9 cellular contexts compared by ENCODE assay signal in the genomic region with DNA sequence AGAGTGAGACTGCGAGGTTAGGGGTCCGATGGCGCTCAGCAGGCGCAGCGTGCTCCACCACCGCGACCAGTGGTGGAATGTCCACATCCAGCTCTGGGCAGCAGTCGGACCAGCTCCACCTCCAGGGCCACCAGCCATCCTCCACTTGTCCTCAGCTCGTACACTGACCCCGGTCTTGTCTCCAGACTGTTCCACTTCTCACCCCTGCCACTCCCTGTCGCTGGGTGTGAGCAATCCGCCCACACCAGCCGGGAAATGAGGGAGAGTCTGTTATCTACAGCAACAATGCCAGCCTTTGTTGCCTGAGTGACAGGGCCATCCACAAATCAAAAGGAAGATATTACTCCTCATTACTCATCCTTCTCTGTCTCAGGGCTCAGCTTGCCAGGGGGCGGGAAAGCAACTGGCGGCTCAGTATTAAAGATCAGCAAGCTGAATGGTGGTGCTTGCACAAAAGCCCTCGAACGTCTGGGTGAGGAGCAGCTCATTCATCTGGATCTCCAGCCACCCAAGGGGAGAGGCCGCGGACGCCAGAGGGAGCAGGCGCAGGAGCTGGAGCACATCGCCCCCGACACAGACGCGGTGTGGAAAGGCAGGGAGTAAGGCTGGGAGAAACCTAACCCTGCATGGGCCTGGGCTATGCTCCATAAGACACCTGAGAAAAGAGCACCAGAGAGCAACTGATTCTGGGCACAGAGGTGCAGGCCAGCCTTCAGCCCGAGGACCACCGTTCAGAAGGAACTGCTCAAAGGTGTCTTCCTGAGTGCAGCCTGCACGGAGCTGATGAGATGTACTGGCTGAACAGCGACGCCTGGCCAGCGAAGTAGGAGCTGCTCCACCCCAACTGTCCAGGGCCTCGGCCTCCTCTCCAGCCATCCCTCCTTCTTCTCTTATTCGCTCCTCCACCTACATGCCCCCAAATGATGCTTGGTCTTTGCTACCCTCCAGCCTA. TPM values are rescaled to one million over a fixed set of nuclear protein-coding genes. Genes with fewer than 3 reads are reported as not detected.
A peak's percentile ranks its signal among the peaks of the same experiment; 100 is the strongest.
DNase-seq lines count a peak whose midpoint lies in the region; ATAC-seq and TF ChIP-seq lines count a peak whose summit lies in the region.
"Had no signal": no experiment of that assay in that cellular context is flagged by ENCODE, and none has a peak within 500 bp of the region (broad histone marks: within the 10 kb centered on the region; RNA-seq: fewer than 3 reads in every experiment).

No MANE protein-coding gene starts in this region.

- no peak for DNase-seq in activated T-cell treated with anti-CD3 and anti-CD28 coated beads, Interleukin-2, amount 50 U/mL, for 4 hours
- DNase-seq in activated T-cell treated with anti-CD3 and anti-CD28 coated beads for 4 hours = no peak
- DNase-seq in activated CD8-positive, alpha-beta T cell treated with anti-CD3 and anti-CD28 coated beads, Interleukin-2, amount 10 ng/mL, durations not matched to agents 7 days and 5 days = no peak
- DNase-seq in right atrium auricular region (ENCODE audit: low spot score) = peak; percentile 86
- DNase-seq in substantia nigra (lab: John Stamatoyannopoulos, UW) = peak in 47 of 49 donors; percentile 14 to 92 (median 69)
- no peak for DNase-seq in tibial artery

- POLR2A ChIA-PET in activated CD8-positive, alpha-beta T cell treated with anti-CD3 and anti-CD28 coated beads, Interleukin-2, amount 10 ng/mL, durations not matched to agents 7 days and 5 days (lab: Charles Lee) = no interaction called here

- peak overlapping the region; percentile 51 to 67 for H3K27ac ChIP-seq in right atrium auricular region
- H3K27ac ChIP-seq in substantia nigra (ENCODE audit: low read depth, low read length, poor library complexity, severe bottlenecking) = no peak overlapping the region
- H3K27ac ChIP-seq in tibial artery = no peak overlapping the region

- ATAC-seq in activated T-cell treated with anti-CD3 and anti-CD28 coated beads, Interleukin-2, amount 50 U/mL, for 4 hours = peak; percentile 57 to 70
- no peak for ATAC-seq in activated CD8-positive, alpha-beta T cell treated with anti-CD3 and anti-CD28 coated beads, Interleukin-2, amount 10 ng/mL, durations not matched to agents 7 days and 5 days
- ATAC-seq in HG03175 (IDR thresholded peaks at IDR 0.05; ENCODE audit: unreplicated experiment) (no peak), GM18873 (IDR thresholded peaks at IDR 0.05; ENCODE audit: low FRiP score, unreplicated experiment) (no peak)

- intact Hi-C loops in tibial artery (cut with DNase I; ENCODE audit: low total_unique reads) = no loop called here

- H3K27me3 ChIP-seq in right atrium auricular region (no peaks in the 10 kb centered on the region), tibial artery (no peaks in the 10 kb centered on the region)

- H3K27me3 Mint-ChIP-seq in activated T-cell treated with anti-CD3 and anti-CD28 coated beads, Interleukin-2, amount 50 U/mL, for 4 hours (ENCODE audit: low read depth) = no peaks in the 10 kb centered on the region
- H3K27me3 Mint-ChIP-seq in activated CD8-positive, alpha-beta T cell treated with anti-CD3 and anti-CD28 coated beads, Interleukin-2, amount 10 ng/mL, durations not matched to agents 7 days and 5 days (ENCODE audit: low read depth) = no peaks in the 10 kb centered on the region

- no peaks in the 10 kb centered on the region for H3K9me3 ChIP-seq in right atrium auricular region
- no peaks in the 10 kb centered on the region for H3K9me3 ChIP-seq in tibial artery

- TF ChIP-seq CTCF in right atrium auricular region (IDR thresholded peaks at IDR 0.05) (no peak), tibial artery (IDR thresholded peaks at IDR 0.05) (no peak)

- H3K27ac Mint-ChIP-seq in activated CD8-positive, alpha-beta T cell treated with anti-CD3 and anti-CD28 coated beads, Interleukin-2, amount 10 ng/mL, durations not matched to agents 7 days and 5 days = peak overlapping the region; percentile 60

- peaks cover 13% of the 10 kb centered on the region for H3K36me3 Mint-ChIP-seq in activated T-cell treated with anti-CD3 and anti-CD28 coated beads, Interleukin-2, amount 50 U/mL, for 4 hours (ENCODE audit: insufficient read depth)
- H3K36me3 Mint-ChIP-seq in activated CD8-positive, alpha-beta T cell treated with anti-CD3 and anti-CD28 coated beads, Interleukin-2, amount 10 ng/mL, durations not matched to agents 7 days and 5 days (ENCODE audit: low read depth) = peaks cover 64% of the 10 kb centered on the region

- H3K9me3 Mint-ChIP-seq in activated T-cell treated with anti-CD3 and anti-CD28 coated beads, Interleukin-2, amount 50 U/mL, for 4 hours = no peaks in the 10 kb centered on the region
- no peaks in the 10 kb centered on the region for H3K9me3 Mint-ChIP-seq in activated CD8-positive, alpha-beta T cell treated with anti-CD3 and anti-CD28 coated beads, Interleukin-2, amount 10 ng/mL, durations not matched to agents 7 days and 5 days (ENCODE audit: insufficient read depth)

- H3K4me1 ChIP-seq in right atrium auricular region (peaks cover 0 to 22% of the 10 kb centered on the region in 2 donors), tibial artery (no peaks in the 10 kb centered on the region)
- H3K4me1 ChIP-seq: Caco-2 had no signal

- H3K36me3 ChIP-seq in right atrium auricular region (peaks cover 50% of the 10 kb centered on the region), tibial artery (peaks cover 64 to 85% (median 65%) of the 10 kb centered on the region in 3 donors)

- peaks cover 3% of the 10 kb centered on the region for H3K4me1 Mint-ChIP-seq in activated T-cell treated with anti-CD3 and anti-CD28 coated beads, Interleukin-2, amount 50 U/mL, for 4 hours (ENCODE audit: low read depth)
- H3K4me1 Mint-ChIP-seq in activated CD8-positive, alpha-beta T cell treated with anti-CD3 and anti-CD28 coated beads, Interleukin-2, amount 10 ng/mL, durations not matched to agents 7 days and 5 days (ENCODE audit: low read depth) = peaks cover 19% of the 10 kb centered on the region

- H3K4me3 ChIP-seq in right atrium auricular region (no peak overlapping the region), tibial artery (no peak overlapping the region)

- CTCF ChIA-PET in activated CD8-positive, alpha-beta T cell treated with anti-CD3 and anti-CD28 coated beads, Interleukin-2, amount 10 ng/mL, durations not matched to agents 7 days and 5 days (lab: Charles Lee) = interaction anchor here (1.3 kb wide), 1 partner anchor 93 kb away, joined by 3 read pairs; no protein-coding TSS in a partner anchor

- H3K4me3 Mint-ChIP-seq in activated T-cell treated with anti-CD3 and anti-CD28 coated beads, Interleukin-2, amount 50 U/mL, for 4 hours = no peak overlapping the region
- no peak overlapping the region for H3K4me3 Mint-ChIP-seq in activated CD8-positive, alpha-beta T cell treated with anti-CD3 and anti-CD28 coated beads, Interleukin-2, amount 10 ng/mL, durations not matched to agents 7 days and 5 days

RNA-seq across cellular contexts. Expression of gene IGSF9B, which starts 21.9 kb away (rescaled TPM):
- 10 to 100 TPM; 18.7 to 22.3 (median 22.1) TPM for total RNA-seq in activated T-cell treated with anti-CD3 and anti-CD28 coated beads, Interleukin-2, amount 50 U/mL, for 4 hours
- total RNA-seq in activated CD8-positive, alpha-beta T cell treated with anti-CD3 and anti-CD28 coated beads, Interleukin-2, amount 10 ng/mL, durations not matched to agents 7 days and 5 days = 100 to 1,000 TPM in 1 of 2 experiments, 10 to 100 TPM in 1; 96.3 to 118 TPM
- total RNA-seq in right atrium auricular region = 10 to 100 TPM; 17.2 to 32.1 TPM

Comparison
In these comparisons a context has a peak if more than half of its experiments do, and no peak if none do; other contexts are left out.
1. ATAC-seq: peak in activated T-cell treated with anti-CD3 and anti-CD28 coated beads, Interleukin-2, amount 50 U/mL, for 4 hours (2 of 2); none in activated CD8-positive, alpha-beta T cell treated with anti-CD3 and anti-CD28 coated beads, Interleukin-2, amount 10 ng/mL, durations not matched to agents 7 days and 5 days (single experiment), HG03175 (single experiment) and GM18873 (single experiment).
2. DNase-seq: peak in right atrium auricular region (single experiment) and substantia nigra (47 of 49); none in activated T-cell treated with anti-CD3 and anti-CD28 coated beads, Interleukin-2, amount 50 U/mL, for 4 hours (single experiment), activated T-cell treated with anti-CD3 and anti-CD28 coated beads for 4 hours (single experiment), activated CD8-positive, alpha-beta T cell treated with anti-CD3 and anti-CD28 coated beads, Interleukin-2, amount 10 ng/mL, durations not matched to agents 7 days and 5 days (single experiment) and tibial artery (0 of 2).
3. H3K27ac ChIP-seq: peak in right atrium auricular region (2 of 2); none in substantia nigra (single experiment) and tibial artery (0 of 2).